In the genomic region with DNA sequence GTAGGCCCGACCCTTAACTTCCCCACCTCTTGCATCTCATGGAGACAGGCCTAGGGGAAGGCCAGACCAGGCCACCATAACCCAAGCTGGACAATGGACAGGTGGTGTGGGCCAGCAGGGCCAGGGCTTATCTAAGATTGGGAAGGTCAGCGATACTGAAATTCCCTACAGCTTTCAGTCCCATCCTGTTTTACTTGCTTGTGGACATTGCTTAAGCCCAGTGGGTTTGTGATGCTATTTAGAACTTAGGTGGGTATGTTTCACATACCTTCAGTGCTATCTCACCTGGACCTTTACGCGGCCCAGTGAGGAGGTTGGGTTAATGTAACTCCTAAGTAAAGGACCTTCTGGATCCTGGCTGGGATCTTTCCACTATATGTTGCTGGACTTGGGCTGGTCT, we compare ENCODE assay signal across 8 cellular contexts. TPM values are rescaled to one million over a fixed set of nuclear protein-coding genes. Genes with fewer than 3 reads are reported as not detected.
DNase-seq lines count a peak whose midpoint lies in the region; ATAC-seq and TF ChIP-seq lines count a peak whose summit lies in the region.

No MANE protein-coding gene starts in this region.

- ATAC-seq in Right ventricle myocardium inferior: no peak
- no peak for ATAC-seq in Right ventricle myocardium superior (ENCODE audit: poor library complexity)
- ATAC-seq in lower lobe of right lung: no peak
- no peak for ATAC-seq in upper lobe of right lung
- no peak for ATAC-seq in HG03025 (IDR thresholded peaks at IDR 0.05; ENCODE audit: low FRiP score, unreplicated experiment)

- TF ChIP-seq CTCF in brain (conservative IDR thresholded peaks at IDR 0.05): no peak
- no peak for TF ChIP-seq CTCF in lower lobe of right lung (IDR thresholded peaks at IDR 0.05)
- no peak for TF ChIP-seq CTCF in upper lobe of right lung (IDR thresholded peaks at IDR 0.05)

- peaks cover 7% of the 10 kb centered on the region for H3K36me3 Mint-ChIP-seq in brain

- peaks cover 74% of the 10 kb centered on the region for H3K4me1 Mint-ChIP-seq in brain

- H3K4me3 Mint-ChIP-seq in brain: peak overlapping the region; percentile 83 to 90 (median 88)

- no peaks in the 10 kb centered on the region for H3K9me3 Mint-ChIP-seq in brain

- H3K4me1 ChIP-seq in lower lobe of right lung (peaks cover 48% of the 10 kb centered on the region), upper lobe of right lung (peaks cover 27% of the 10 kb centered on the region)

- peak overlapping the region; percentile 85 to 100 (median 97) for H3K27ac Mint-ChIP-seq in brain

- H3K27me3 ChIP-seq in lower lobe of right lung (ENCODE audit: low read depth) (peaks cover 17% of the 10 kb centered on the region), upper lobe of right lung (no peaks in the 10 kb centered on the region)

- H3K4me3 ChIP-seq in lower lobe of right lung (peak overlapping the region; percentile 67), upper lobe of right lung (peak overlapping the region; percentile 67)

- intact Hi-C loops in Right ventricle myocardium inferior (cut with DNase I) (loop anchor here (5.0 kb wide), 1 partner anchor 32 kb away; no protein-coding TSS in a partner anchor), Right ventricle myocardium superior (cut with DNase I) (no loop called here), lower lobe of right lung (cut with DNase I) (no loop called here), upper lobe of right lung (cut with DNase I) (no loop called here)

- H3K9me3 ChIP-seq in lower lobe of right lung (no peaks in the 10 kb centered on the region), upper lobe of right lung (no peaks in the 10 kb centered on the region)

- peak overlapping the region; percentile 38 for H3K27ac ChIP-seq in lower lobe of right lung
- no peak overlapping the region for H3K27ac ChIP-seq in upper lobe of right lung

- peaks cover 5% of the 10 kb centered on the region for H3K27me3 Mint-ChIP-seq in brain

- H3K36me3 ChIP-seq in lower lobe of right lung (no peaks in the 10 kb centered on the region), upper lobe of right lung (no peaks in the 10 kb centered on the region)

- DNase-seq in Right ventricle myocardium inferior (ENCODE audit: missing footprints) (peak; percentile 22), Right ventricle myocardium superior (no peak), lower lobe of right lung (no peak), upper lobe of right lung (no peak), HUDEP-2 (lab: John Stamatoyannopoulos, UW; ENCODE audit: unreplicated experiment in 76 of 76) (no peak), middle frontal gyrus (ENCODE audit: extremely low spot score, low spot score) (no peak)

RNA-seq across cellular contexts. Expression of gene FADS2, which starts 1.7 kb away (rescaled TPM):
- total RNA-seq in Right ventricle myocardium inferior (35.7 TPM), Right ventricle myocardium superior (20.5 TPM), lower lobe of right lung (82.0 TPM), upper lobe of right lung (75.1 TPM)
- polyA plus RNA-seq in brain (ENCODE audit: insufficient read depth, low read depth, low replicate concordance): 266 TPM

RNA-seq across cellular contexts. Expression of gene FADS1, which starts 13.0 kb away (rescaled TPM):
- total RNA-seq in Right ventricle myocardium inferior: 25.7 TPM
- total RNA-seq in Right ventricle myocardium superior: 21.3 TPM
- polyA plus RNA-seq in brain (ENCODE audit: insufficient read depth, low read depth, low replicate concordance): 103 TPM
- total RNA-seq in lower lobe of right lung: 63.6 TPM
- 68.0 TPM for total RNA-seq in upper lobe of right lung

RNA-seq across cellular contexts. Expression of gene FEN1, which starts 37.1 kb away (rescaled TPM):
- total RNA-seq in Right ventricle myocardium inferior (7.0 TPM), Right ventricle myocardium superior (6.3 TPM), lower lobe of right lung (5.4 TPM), upper lobe of right lung (4.9 TPM)
- 74.9 TPM for polyA plus RNA-seq in brain (ENCODE audit: insufficient read depth, low read depth, low replicate concordance)

RNA-seq across cellular contexts. Expression of gene TMEM258, which starts 37.4 kb away (rescaled TPM):
- 130 TPM for total RNA-seq in Right ventricle myocardium inferior
- 123 TPM for total RNA-seq in Right ventricle myocardium superior
- 370 TPM for polyA plus RNA-seq in brain (ENCODE audit: insufficient read depth, low read depth, low replicate concordance)
- 104 TPM for total RNA-seq in lower lobe of right lung
- total RNA-seq in upper lobe of right lung: 94.0 TPM
